In genomic region chr12:15563683-15564082, GRCh38 we compare ENCODE assay signal across 8 cellular contexts.
DNase-seq lines count a peak whose midpoint lies in the region; ATAC-seq and TF ChIP-seq lines count a peak whose summit lies in the region.

No MANE protein-coding gene starts in this region.

- TF ChIP-seq POLR2A in GM18505 (IDR thresholded peaks at IDR 0.05; ENCODE audit: borderline replicate concordance, extremely low read depth, insufficient read depth, insufficient read length) = no peak

- ATAC-seq in GM21390 (IDR thresholded peaks at IDR 0.05; ENCODE audit: unreplicated experiment) = peak; percentile 62
- ATAC-seq in GM18505 (IDR thresholded peaks at IDR 0.05; ENCODE audit: unreplicated experiment) = no peak

- in situ Hi-C loops in ACHN (cut with HindIII; ENCODE audit: low pct_ligation_motif_present, low pct_unique_long_range_greater_than_20kb, low sequenced_read_pairs) = no loop called here

- DNase-seq in ACHN (peak; percentile 72), glomerular endothelial cell (ENCODE audit: extremely low read depth, low read depth, low spot score) (peak; percentile 18), superior temporal gyrus (ENCODE audit: extremely low spot score) (peak; percentile 57), NCI-H146 treated with DMSO at 0.1 percent for 48 hours (lab: John Stamatoyannopoulos, UW; ENCODE audit: unreplicated experiment) (no peak), NCI-H524 (lab: John Stamatoyannopoulos, UW) (no peak)
- DNase-seq in activated CD4-positive, alpha-beta T cell treated with anti-CD3 and anti-CD28 coated beads, Interleukin-2, amount 50 U/mL, for 1 hour = peak; percentile 12

Comparison
In these comparisons a context has a peak if more than half of its experiments do, and no peak if none do; other contexts are left out.
1. DNase-seq: peak in ACHN (single experiment), activated CD4-positive, alpha-beta T cell treated with anti-CD3 and anti-CD28 coated beads, Interleukin-2, amount 50 U/mL, for 1 hour (single experiment), glomerular endothelial cell (single experiment) and superior temporal gyrus (single experiment); none in NCI-H146 treated with DMSO at 0.1 percent for 48 hours (single experiment) and NCI-H524 (0 of 2).